11 cellular contexts compared by ENCODE assay signal in the genomic region with DNA sequence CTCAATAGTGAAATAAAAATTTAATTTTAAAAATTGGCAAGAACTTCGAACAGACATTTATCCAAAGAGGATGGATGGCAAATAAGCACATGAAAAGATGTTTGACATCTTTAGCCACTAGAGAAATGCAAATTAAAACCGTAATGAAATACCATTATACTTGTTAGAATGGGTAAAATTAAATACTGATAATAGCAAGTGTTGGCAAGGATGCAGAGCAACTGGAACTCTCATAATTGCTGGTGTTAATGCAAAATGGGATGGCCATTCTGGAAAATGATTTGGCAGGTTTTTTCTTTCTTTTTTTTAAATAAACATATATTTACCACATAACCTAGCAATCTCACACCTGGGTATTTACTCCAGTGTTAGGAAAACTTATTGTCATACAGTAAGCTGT. TPM values are rescaled to one million over a fixed set of nuclear protein-coding genes. Genes with fewer than 3 reads are reported as not detected.
"Had no signal": no experiment of that assay in that cellular context is flagged by ENCODE, and none has a peak within 500 bp of the region (broad histone marks: within the 10 kb centered on the region; RNA-seq: fewer than 3 reads in every experiment).

No MANE protein-coding gene starts in this region.

- H3K27ac Mint-ChIP-seq: GM23338, HFFc6 had no signal

- H3K36me3 ChIP-seq: HAP-1 had no signal

- H3K4me3 ChIP-seq: GM23338, HAP-1 had no signal

- H3K4me2 ChIP-seq: GM23338, KMS-11 had no signal

- H3K9me3 ChIP-seq: HAP-1 had no signal

- H3K4me1 ChIP-seq: HAP-1 had no signal

- ATAC-seq: GM23338, HCT116 had no signal

- DNase-seq: H7, HFFc6, IMR-90, Karpas-422, KBM-7 had no signal

- H3K27ac ChIP-seq: HL-60, KMS-11 had no signal

- H2AFZ ChIP-seq: GM23338 had no signal

- H3K4me3 Mint-ChIP-seq: GM23338, HFFc6 had no signal

- H3K9ac ChIP-seq: KMS-11 had no signal

RNA-seq across cellular contexts. Expression of a gene that starts 53.7 kb away (rescaled TPM):
- total RNA-seq: H4 had no signal
